8 cellular contexts compared by ENCODE assay signal in genomic region chr1:36150296-36151132, GRCh38. TPM values are rescaled to one million over a fixed set of nuclear protein-coding genes. Genes with fewer than 3 reads are reported as not detected.
DNase-seq lines count a peak whose midpoint lies in the region; ATAC-seq, FAIRE-seq and TF ChIP-seq lines count a peak whose summit lies in the region.

No MANE protein-coding gene starts in this region.

- peak overlapping the region; percentile 79 for H3K4me2 ChIP-seq in keratinocyte (ENCODE audit: control insufficient read depth, extremely low read depth, insufficient read depth, low read depth, low read length)

- H3K4me1 Mint-ChIP-seq in WTC11: peaks cover 38% of the 10 kb centered on the region
- H3K4me1 Mint-ChIP-seq in central memory CD8-positive, alpha-beta T cell: peaks cover 73% of the 10 kb centered on the region

- POLR2A ChIA-PET in WTC11 (lab: Charles Lee): interaction anchor here (0.5 to 2.6 kb wide), 11 partner anchors 10 to 292 kb away, joined by 3 to 25 read pairs (median 8); partner anchors contain the start of genes SH3D21 and THRAP3

- CTCF ChIA-PET in WTC11 (lab: Charles Lee): interaction anchor here (0.6 to 5.4 kb wide), 39 partner anchors 10 to 269 kb away, joined by 3 to 213 read pairs (median 7); partner anchors contain the start of genes LSM10, SH3D21 and THRAP3

- H3K4me3 Mint-ChIP-seq in WTC11: peak overlapping the region; percentile 90
- H3K4me3 Mint-ChIP-seq in central memory CD8-positive, alpha-beta T cell: peak overlapping the region; percentile 100

- peak overlapping the region; percentile 87 for H3K27ac Mint-ChIP-seq in WTC11
- peak overlapping the region; percentile 99 for H3K27ac Mint-ChIP-seq in central memory CD8-positive, alpha-beta T cell (ENCODE audit: low read depth)

- dilution Hi-C loops in keratinocyte (cut with MboI; ENCODE audit: extremely low pct_ligation_motif_present, low sequenced_read_pairs): no loop called here

- peaks cover 6% of the 10 kb centered on the region for H3K36me3 Mint-ChIP-seq in WTC11
- peaks cover 15% of the 10 kb centered on the region for H3K36me3 Mint-ChIP-seq in central memory CD8-positive, alpha-beta T cell (ENCODE audit: insufficient read depth)

- H3K27me3 Mint-ChIP-seq in WTC11 (ENCODE audit: low read depth): peaks cover 37% of the 10 kb centered on the region
- H3K27me3 Mint-ChIP-seq in central memory CD8-positive, alpha-beta T cell: no peaks in the 10 kb centered on the region

- H4K20me1 ChIP-seq in keratinocyte (ENCODE audit: control insufficient read depth, extremely low read depth, insufficient read depth, low read length): no peaks in the 10 kb centered on the region

- peak overlapping the region; percentile 83 for H3K9ac ChIP-seq in keratinocyte (ENCODE audit: control insufficient read depth, extremely low read depth, insufficient read depth, low read length)

- peak; percentile 87 for DNase-seq in NCI-H2227 (lab: John Stamatoyannopoulos, UW; ENCODE audit: unreplicated experiment)
- peak; percentile 84 for DNase-seq in WTC11 (ENCODE audit: low spot score)
- peak; percentile 41 to 46 for DNase-seq in central memory CD8-positive, alpha-beta T cell (ENCODE audit: low spot score in 2 of 2)
- peak; percentile 89 for DNase-seq in keratinocyte (ENCODE audit: low read depth, low spot score)
- peak; percentile 52 for DNase-seq in stimulated activated CD4-positive, alpha-beta T cell treated with anti-CD3 and anti-CD28 coated beads, Interleukin-12 subunit alpha, Interleukin-12 subunit beta, amount 100 ng/mL, for 4 hours

- H3K9me1 ChIP-seq in keratinocyte (ENCODE audit: control insufficient read depth, extremely low read depth, insufficient read depth, low read length): no peaks in the 10 kb centered on the region

- H3K27ac ChIP-seq in ACC112 (ENCODE audit: low read depth, low read length) (peak overlapping the region; percentile 97), keratinocyte (ENCODE audit: control insufficient read depth, insufficient read depth, low read length) (peak overlapping the region; percentile 99)

- H3K4me3 ChIP-seq in ACC112 (ENCODE audit: low read depth, low read length): peak overlapping the region; percentile 23
- peak overlapping the region in 2 of 3 experiments; percentile 22 to 41 for H3K4me3 ChIP-seq in keratinocyte (ENCODE audit: control insufficient read depth in 2 of 3, extremely low read depth in 1 of 3, insufficient read depth in 2 of 3, low read depth in 1 of 3, low read length in 3 of 3)

- H3K4me1 ChIP-seq in ACC112 (ENCODE audit: control insufficient read depth, insufficient read depth, low read length, unreplicated experiment) (peaks cover 40% of the 10 kb centered on the region), keratinocyte (ENCODE audit: control insufficient read depth, extremely low read depth, insufficient read depth, low read length) (peaks cover 35% of the 10 kb centered on the region)

- H3K36me3 ChIP-seq in ACC112 (ENCODE audit: insufficient read depth, low read length) (no peaks in the 10 kb centered on the region), keratinocyte (ENCODE audit: control insufficient read depth in 2 of 2, extremely low read depth in 1 of 2, insufficient read depth in 2 of 2, low read length in 2 of 2) (peaks cover under 1 to 4% of the 10 kb centered on the region in 2 experiments)

- TF ChIP-seq CTCF in WTC11 (IDR thresholded peaks at IDR 0.05) (no peak), keratinocyte (optimal IDR thresholded peaks at IDR 0.05 in 1 of 3, IDR thresholded peaks at IDR 0.05 in 1 of 3, conservative IDR thresholded peaks at IDR 0.05 in 1 of 3; ENCODE audit: extremely low read depth in 1 of 3, insufficient read depth in 2 of 3, low read length in 3 of 3) (no peak)

- ATAC-seq in GM18867 (IDR thresholded peaks at IDR 0.05; ENCODE audit: unreplicated experiment) (peak; percentile 39), HG03135 (IDR thresholded peaks at IDR 0.05; ENCODE audit: unreplicated experiment) (peak; percentile 42), WTC11 (peak; percentile 60)
- ATAC-seq in central memory CD8-positive, alpha-beta T cell (replicated peaks; ENCODE audit: extremely low read depth, poor library complexity, severe bottlenecking): peak; percentile 16

- no peaks in the 10 kb centered on the region for H3K27me3 ChIP-seq in ACC112 (ENCODE audit: insufficient read depth, low read length)
- H3K27me3 ChIP-seq in keratinocyte (ENCODE audit: control insufficient read depth, extremely low read depth, insufficient read depth, low read length): no peaks in the 10 kb centered on the region

- no peaks in the 10 kb centered on the region for H3K9me3 ChIP-seq in keratinocyte (ENCODE audit: control insufficient read depth, low read depth, low read length)

- no peaks in the 10 kb centered on the region for H3K9me3 Mint-ChIP-seq in WTC11
- H3K9me3 Mint-ChIP-seq in central memory CD8-positive, alpha-beta T cell: no peaks in the 10 kb centered on the region

- no peak overlapping the region for H2AFZ ChIP-seq in ACC112 (ENCODE audit: low read length, unreplicated experiment)
- no peak overlapping the region for H2AFZ ChIP-seq in keratinocyte (ENCODE audit: control insufficient read depth, low read length)

- peak; percentile 84 for FAIRE-seq in keratinocyte (lab: Jason Lieb, UNC)

- H3K79me2 ChIP-seq in ACC112 (ENCODE audit: control insufficient read depth, insufficient read depth, low read length, unreplicated experiment) (peaks cover 34% of the 10 kb centered on the region), keratinocyte (ENCODE audit: control insufficient read depth, insufficient read depth, low read length) (peaks cover 34% of the 10 kb centered on the region)

TF ChIP-seq in WTC11, 78 proteins besides CTCF, POLR2A, EP300 and RAD21:
- TF ChIP-seq NFYB (CRISPR knock-in tag; conservative IDR thresholded peaks at IDR 0.05; ENCODE audit: low read depth): peak; percentile 27; the same call in 1 of the 2 replicates
- no peak for TF ChIP-seq SMAD4 (CRISPR knock-in tag; IDR thresholded peaks at IDR 0.05)
- TF ChIP-seq, protein P1, sequence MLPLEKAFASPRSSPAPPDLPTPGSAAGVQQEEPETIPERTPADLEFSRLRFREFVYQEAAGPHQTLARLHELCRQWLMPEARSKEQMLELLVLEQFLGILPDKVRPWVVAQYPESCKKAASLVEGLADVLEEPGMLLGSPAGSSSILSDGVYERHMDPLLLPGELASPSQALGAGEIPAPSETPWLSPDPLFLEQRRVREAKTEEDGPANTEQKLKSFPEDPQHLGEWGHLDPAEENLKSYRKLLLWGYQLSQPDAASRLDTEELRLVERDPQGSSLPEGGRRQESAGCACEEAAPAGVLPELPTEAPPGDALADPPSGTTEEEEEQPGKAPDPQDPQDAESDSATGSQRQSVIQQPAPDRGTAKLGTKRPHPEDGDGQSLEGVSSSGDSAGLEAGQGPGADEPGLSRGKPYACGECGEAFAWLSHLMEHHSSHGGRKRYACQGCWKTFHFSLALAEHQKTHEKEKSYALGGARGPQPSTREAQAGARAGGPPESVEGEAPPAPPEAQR (CRISPR knock-in tag; IDR thresholded peaks at IDR 0.05): no peak
- TF ChIP-seq SP1 (CRISPR knock-in tag; conservative IDR thresholded peaks at IDR 0.05): 0 out of 2 replicates have a peak, but pooled peaks have one; percentile 35
- peak; percentile 11; the same call in 1 of the 2 replicates for TF ChIP-seq ZNF121 (CRISPR knock-in tag; IDR thresholded peaks at IDR 0.05)

RNA-seq across cellular contexts. Expression of gene TRAPPC3, which starts 1.2 kb away (rescaled TPM):
- total RNA-seq in WTC11 (2021): 48.9 to 52.5 TPM (median 52.0 TPM) in 3 replicates
- polyA plus RNA-seq in keratinocyte: 145 to 173 TPM (median 169 TPM) in 3 replicates
- 97.0 TPM for polyA plus RNA-seq in keratinocyte (2011; ENCODE audit: low read depth)
- polyA plus RNA-seq in keratinocyte (2011; cell fraction: cytosol; rRNA removed): 145 and 218 TPM in 2 replicates
- polyA plus RNA-seq in keratinocyte (2011; cell fraction: nucleus; rRNA removed): 115 TPM in 2 replicates
- 105 and 147 TPM in 2 replicates for polyA plus RNA-seq in keratinocyte (2012; ENCODE audit: low replicate concordance)
- polyA minus RNA-seq in keratinocyte: 18.6 to 56.0 TPM (median 55.2 TPM) in 3 replicates
- 210 TPM for polyA minus RNA-seq in keratinocyte (2011; cell fraction: cytosol; rRNA and poly(A)+ RNA removed)
- polyA minus RNA-seq in keratinocyte (2011; cell fraction: nucleus; rRNA and poly(A)+ RNA removed): 24.0 and 30.9 TPM in 2 replicates

RNA-seq across cellular contexts. Expression of gene MAP7D1, which starts 5.4 kb away (rescaled TPM):
- total RNA-seq in WTC11 (2021): 65.0 to 88.7 TPM (median 72.0 TPM) in 3 replicates
- 75.0 to 168 TPM (median 84.4 TPM) in 3 replicates for polyA plus RNA-seq in keratinocyte
- polyA plus RNA-seq in keratinocyte (2011; ENCODE audit: low read depth): 232 TPM
- polyA plus RNA-seq in keratinocyte (2011; cell fraction: cytosol; rRNA removed): 78.2 and 125 TPM in 2 replicates
- polyA plus RNA-seq in keratinocyte (2011; cell fraction: nucleus; rRNA removed): 171 and 172 TPM in 2 replicates
- 165 and 219 TPM in 2 replicates for polyA plus RNA-seq in keratinocyte (2012; ENCODE audit: low replicate concordance)
- polyA minus RNA-seq in keratinocyte: 61.2 to 253 TPM (median 62.4 TPM) in 3 replicates
- polyA minus RNA-seq in keratinocyte (2011; cell fraction: cytosol; rRNA and poly(A)+ RNA removed): 213 TPM
- 86.6 and 113 TPM in 2 replicates for polyA minus RNA-seq in keratinocyte (2011; cell fraction: nucleus; rRNA and poly(A)+ RNA removed)

RNA-seq across cellular contexts. Expression of gene COL8A2, which starts 25.5 kb away (rescaled TPM):
- 2.3 to 3.5 TPM (median 3.3 TPM) in 3 replicates for total RNA-seq in WTC11 (2021)
- polyA plus RNA-seq in keratinocyte: 0.09 to 0.28 TPM (median 0.23 TPM) in 3 replicates
- 0.06 TPM for polyA plus RNA-seq in keratinocyte (2011; ENCODE audit: low read depth)
- polyA plus RNA-seq in keratinocyte (2011; cell fraction: cytosol; rRNA removed): 0.05 and 0.06 TPM in 2 replicates
- 0.38 and 0.63 TPM in 2 replicates for polyA plus RNA-seq in keratinocyte (2011; cell fraction: nucleus; rRNA removed)
- 0.18 and 0.39 TPM in 2 replicates for polyA plus RNA-seq in keratinocyte (2012; ENCODE audit: low replicate concordance)
- 0.06 to 1.1 TPM (median 0.30 TPM) in 3 replicates for polyA minus RNA-seq in keratinocyte
- polyA minus RNA-seq in keratinocyte (2011; cell fraction: cytosol; rRNA and poly(A)+ RNA removed): not detected
- polyA minus RNA-seq in keratinocyte (2011; cell fraction: nucleus; rRNA and poly(A)+ RNA removed): 0.53 and 0.54 TPM in 2 replicates

Comparison
In these comparisons a context has a peak if more than half of its experiments do, and no peak if none do; other contexts are left out.
1. Peak in every context shown above with its lines: DNase-seq, ATAC-seq, H3K4me3 ChIP-seq and H3K27ac ChIP-seq.